Comparison of ENCODE assay signal across 8 cellular contexts in genomic region chr9:14400658-14400995, GRCh38.
A peak's percentile ranks its signal among the peaks of the same experiment; 100 is the strongest.
DNase-seq lines count a peak whose midpoint lies in the region; ATAC-seq and TF ChIP-seq lines count a peak whose summit lies in the region.

No MANE protein-coding gene starts in this region.

- H3K4me2 ChIP-seq in mammary epithelial cell (ENCODE audit: insufficient read depth, low read depth, low read length) = peak overlapping the region; percentile 67

- in situ Hi-C loops in mammary epithelial cell (cut with MboI; ENCODE audit: low sequenced_read_pairs in 2 of 2) = no loop called here

- H4K20me1 ChIP-seq in mammary epithelial cell (ENCODE audit: insufficient read depth, low read length) = no peaks in the 10 kb centered on the region

- H3K36me3 ChIP-seq in mammary epithelial cell (ENCODE audit: insufficient read depth, low read length) = no peaks in the 10 kb centered on the region
- H3K36me3 ChIP-seq in upper lobe of left lung = no peaks in the 10 kb centered on the region

- BruUV-seq in mammary epithelial cell (replicated peaks; lab: Mats Ljungman, UMichigan) = no TSS peak

- DNase-seq in DMS53 (lab: John Stamatoyannopoulos, UW) (peak; percentile 59), NCI-H2196 treated with DMSO at 0.1 percent for 48 hours (lab: John Stamatoyannopoulos, UW; ENCODE audit: unreplicated experiment) (peak; percentile 63), mammary epithelial cell (peak; percentile 77), kidney tubule cell (ENCODE audit: low spot score) (peak; percentile 49), upper lobe of left lung (no peak)
- DNase-seq in activated T-cell treated with anti-CD3 and anti-CD28 coated beads, Interleukin-2, amount 50 U/mL, for 48 hours = no peak
- no peak for DNase-seq in activated T-helper 1 cell treated with anti-CD3 and anti-CD28 coated beads, Interleukin-12 subunit alpha, Interleukin-12 subunit beta, Interleukin-2, Interleukin-4 antibody, amounts not matched to agents 30 ng/mL and 10 ng/mL and 1 ng/mL, durations not matched to agents 14 hours and 24 hours and 36 hours (ENCODE audit: low spot score)

- H3K4me1 ChIP-seq in mammary epithelial cell (ENCODE audit: insufficient read depth, low read length) = peaks cover 6% of the 10 kb centered on the region
- peaks cover 0 to 8% (median 5%) of the 10 kb centered on the region in 4 donors for H3K4me1 ChIP-seq in upper lobe of left lung

- H3K27ac Mint-ChIP-seq in activated T-helper 1 cell treated with anti-CD3 and anti-CD28 coated beads, Interleukin-12 subunit alpha, Interleukin-12 subunit beta, Interleukin-2, Interleukin-4 antibody, amounts not matched to agents 30 ng/mL and 10 ng/mL and 1 ng/mL, durations not matched to agents 14 hours and 24 hours and 36 hours = no peak overlapping the region

- 23% methylated on average over 6 of the region's 6 CpGs for WGBS in mammary epithelial cell (ENCODE audit: low coverage, missing lambda C conversion rate)
- 47 to 72% methylated on average over 6 of the region's 6 CpGs for WGBS in upper lobe of left lung, 2 donors

- intact Hi-C loops in mammary epithelial cell (cut with micrococcal nuclease) = loop anchor here (1.0 to 5.0 kb wide), 5 partner anchors 48 to 1048 kb away; no protein-coding TSS in a partner anchor
- intact Hi-C loops in activated T-helper 1 cell treated with anti-CD3 and anti-CD28 coated beads, Interleukin-12 subunit alpha, Interleukin-12 subunit beta, Interleukin-2, Interleukin-4 antibody, amounts not matched to agents 30 ng/mL and 10 ng/mL and 1 ng/mL, durations not matched to agents 14 hours and 24 hours and 36 hours (cut with micrococcal nuclease) = no loop called here

- H3K9me3 Mint-ChIP-seq in activated T-helper 1 cell treated with anti-CD3 and anti-CD28 coated beads, Interleukin-12 subunit alpha, Interleukin-12 subunit beta, Interleukin-2, Interleukin-4 antibody, amounts not matched to agents 30 ng/mL and 10 ng/mL and 1 ng/mL, durations not matched to agents 14 hours and 24 hours and 36 hours = no peaks in the 10 kb centered on the region

- CTCF ChIA-PET in mammary epithelial cell (lab: Charles Lee; ENCODE audit: low non-redundant PET) = interaction anchor here (0.7 kb wide), 1 partner anchor 54 kb away, joined by 5 read pairs; no protein-coding TSS in a partner anchor

- no peak overlapping the region for H3K4me3 Mint-ChIP-seq in activated T-helper 1 cell treated with anti-CD3 and anti-CD28 coated beads, Interleukin-12 subunit alpha, Interleukin-12 subunit beta, Interleukin-2, Interleukin-4 antibody, amounts not matched to agents 30 ng/mL and 10 ng/mL and 1 ng/mL, durations not matched to agents 14 hours and 24 hours and 36 hours

- H3K36me3 Mint-ChIP-seq in activated T-helper 1 cell treated with anti-CD3 and anti-CD28 coated beads, Interleukin-12 subunit alpha, Interleukin-12 subunit beta, Interleukin-2, Interleukin-4 antibody, amounts not matched to agents 30 ng/mL and 10 ng/mL and 1 ng/mL, durations not matched to agents 14 hours and 24 hours and 36 hours (ENCODE audit: low read depth) = no peaks in the 10 kb centered on the region

- TF ChIP-seq CTCF in mammary epithelial cell (conservative IDR thresholded peaks at IDR 0.05 in 1 of 2, IDR thresholded peaks at IDR 0.05 in 1 of 2; ENCODE audit: extremely low read depth in 1 of 2, insufficient read depth in 1 of 2, low read depth in 1 of 2, low read length in 2 of 2) (peak; percentile 60 to 66), upper lobe of left lung (IDR thresholded peaks at IDR 0.05) (peak; percentile 24 to 56 (median 35))

- dilution Hi-C loops in mammary epithelial cell (cut with HindIII; ENCODE audit: low sequenced_read_pairs) = no loop called here

- H3K27ac ChIP-seq in mammary epithelial cell (ENCODE audit: insufficient read depth, low read depth, low read length) (no peak overlapping the region), upper lobe of left lung (peak overlapping the region in 2 of 4 donors; percentile 18 to 61)

- peaks cover 5% of the 10 kb centered on the region for H3K27me3 ChIP-seq in mammary epithelial cell (ENCODE audit: insufficient read depth, low read length)
- H3K27me3 ChIP-seq in upper lobe of left lung = no peaks in the 10 kb centered on the region

- no peaks in the 10 kb centered on the region for H3K27me3 Mint-ChIP-seq in activated T-helper 1 cell treated with anti-CD3 and anti-CD28 coated beads, Interleukin-12 subunit alpha, Interleukin-12 subunit beta, Interleukin-2, Interleukin-4 antibody, amounts not matched to agents 30 ng/mL and 10 ng/mL and 1 ng/mL, durations not matched to agents 14 hours and 24 hours and 36 hours (ENCODE audit: insufficient read depth)

- H3K9me3 ChIP-seq in mammary epithelial cell (replicated peaks; ENCODE audit: insufficient read depth, low read length) (no peaks in the 10 kb centered on the region), upper lobe of left lung (no peaks in the 10 kb centered on the region)

- no peaks in the 10 kb centered on the region for H3K79me2 ChIP-seq in mammary epithelial cell (ENCODE audit: insufficient read depth, low read length)

- H3K4me1 Mint-ChIP-seq in activated T-helper 1 cell treated with anti-CD3 and anti-CD28 coated beads, Interleukin-12 subunit alpha, Interleukin-12 subunit beta, Interleukin-2, Interleukin-4 antibody, amounts not matched to agents 30 ng/mL and 10 ng/mL and 1 ng/mL, durations not matched to agents 14 hours and 24 hours and 36 hours (ENCODE audit: low read depth) = no peaks in the 10 kb centered on the region

- ATAC-seq in upper lobe of left lung (ENCODE audit: low FRiP score in 2 of 2) = peak in 1 of 2 donors; percentile 93
- ATAC-seq in GM18907 (IDR thresholded peaks at IDR 0.05; ENCODE audit: unreplicated experiment) = no peak

- no peak for TF ChIP-seq EP300 in upper lobe of left lung (IDR thresholded peaks at IDR 0.05)

- no peak for TF ChIP-seq POLR2A in upper lobe of left lung (IDR thresholded peaks at IDR 0.05)

- H3K4me3 ChIP-seq in mammary epithelial cell (replicated peaks in 1 of 3; ENCODE audit: insufficient read depth in 1 of 3, low read depth in 2 of 3, low read length in 3 of 3) (peak overlapping the region in 1 of 3 experiments; percentile 31), upper lobe of left lung (peak overlapping the region in 1 of 4 donors; percentile 0)

- H2AFZ ChIP-seq in mammary epithelial cell (ENCODE audit: low read depth, low read length) = peak overlapping the region; percentile 57

- H3K9ac ChIP-seq in mammary epithelial cell (ENCODE audit: insufficient read depth, low read length) = no peak overlapping the region

Comparison
In these comparisons a context has a peak if more than half of its experiments do, and no peak if none do; other contexts are left out.
1. DNase-seq: peak in DMS53 (single experiment), NCI-H2196 treated with DMSO at 0.1 percent for 48 hours (single experiment), mammary epithelial cell (single experiment) and kidney tubule cell (single experiment); none in upper lobe of left lung (0 of 2), activated T-cell treated with anti-CD3 and anti-CD28 coated beads, Interleukin-2, amount 50 U/mL, for 48 hours (0 of 2) and activated T-helper 1 cell treated with anti-CD3 and anti-CD28 coated beads, Interleukin-12 subunit alpha, Interleukin-12 subunit beta, Interleukin-2, Interleukin-4 antibody, amounts not matched to agents 30 ng/mL and 10 ng/mL and 1 ng/mL, durations not matched to agents 14 hours and 24 hours and 36 hours (single experiment).